30 cellular contexts compared by ENCODE assay signal in genomic region chr12:117660896-117661295, GRCh38.
"Had no signal": no experiment of that assay in that cellular context is flagged by ENCODE, and none has a peak within 500 bp of the region (broad histone marks: within the 10 kb centered on the region; RNA-seq: fewer than 3 reads in every experiment).

No MANE protein-coding gene starts in this region.

- H3K36me3 ChIP-seq: adrenal gland, colonic mucosa, esophagus muscularis mucosa, gastrocnemius medialis, WERI-Rb-1 had no signal

- H3K9me3 ChIP-seq: adrenal gland, body of pancreas, colonic mucosa, esophagus muscularis mucosa, gastrocnemius medialis had no signal

- H3K27ac ChIP-seq: adrenal gland, body of pancreas, colonic mucosa, dorsolateral prefrontal cortex, esophagus muscularis mucosa, foreskin keratinocyte, gastrocnemius medialis, WERI-Rb-1 had no signal

- ATAC-seq: activated CD4-positive, CD25-positive, alpha-beta regulatory T cell treated with anti-CD3 and anti-CD28 coated beads, Interleukin-2, amount 50 U/mL, for 24 hours; activated CD8-positive, alpha-beta T cell treated with anti-CD3 and anti-CD28 coated beads for 36 hours; activated T-cell treated with anti-CD3 and anti-CD28 coated beads, Interleukin-2, amount 50 U/mL, for 4 hours; activated T-helper 17 cell treated with anti-CD3 and anti-CD28 coated beads, Interleukin-2, amount 50 U/mL, for 72 hours; body of pancreas; foreskin keratinocyte; gastrocnemius medialis; T-helper 17 cell had no signal

- H3K4me3 ChIP-seq: adrenal gland, body of pancreas, colonic mucosa, dorsolateral prefrontal cortex, esophagus muscularis mucosa, gastrocnemius medialis had no signal

- DNase-seq: activated B cell treated with CpG ODN at 0.5 μM for 24 hours; activated CD4-positive, alpha-beta T cell treated with anti-CD3 and anti-CD28 coated beads for 48 hours; activated CD4-positive, alpha-beta T cell treated with anti-CD3 and anti-CD28 coated beads, Interleukin-2, amount 50 U/mL, for 1 hour; activated CD4-positive, alpha-beta T cell treated with anti-CD3 and anti-CD28 coated beads, Interleukin-2, amount 50 U/mL, for 48 hours; activated CD8-positive, alpha-beta memory T cell treated with anti-CD3 and anti-CD28 coated beads for 24 hours; activated CD8-positive, alpha-beta T cell treated with anti-CD3 and anti-CD28 coated beads for 36 hours; activated effector memory CD4-positive, alpha-beta T cell treated with Interleukin-2 at 50 U/mL for 16 hours; activated gamma-delta T cell treated with Interleukin-2 at 50 U/mL for 16 hours; activated naive CD4-positive, alpha-beta T cell treated with anti-CD3 and anti-CD28 coated beads, Interleukin-2, amount 50 U/mL, for 16 hours; activated naive CD4-positive, alpha-beta T cell treated with Interleukin-2 at 50 U/mL for 16 hours; activated T-cell treated with anti-CD3 and anti-CD28 coated beads, Interleukin-2, amount 50 U/mL, for 4 hours; adrenal gland; amygdala; aorta; body of pancreas; cerebellar nuclear complex; colonic mucosa; dorsolateral prefrontal cortex; effector memory CD4-positive, alpha-beta T cell; erythroblast; foreskin keratinocyte; gastrocnemius medialis; glutamatergic neuron; T-helper 1 cell; T-helper 17 cell; T1000; WERI-Rb-1 had no signal

- H3K4me1 ChIP-seq: adrenal gland, body of pancreas, colonic mucosa, esophagus muscularis mucosa, gastrocnemius medialis had no signal

- H3K27me3 ChIP-seq: adrenal gland, body of pancreas, colonic mucosa, foreskin keratinocyte had no signal
